34 cellular contexts compared by ENCODE assay signal in genomic region chr2:23767871-23768611, GRCh38.
A peak's percentile ranks its signal among the peaks of the same experiment; 100 is the strongest.
DNase-seq lines count a peak whose midpoint lies in the region; ATAC-seq, FAIRE-seq and TF ChIP-seq lines count a peak whose summit lies in the region.
"Had no signal": no experiment of that assay in that cellular context is flagged by ENCODE, and none has a peak within 500 bp of the region (broad histone marks: within the 10 kb centered on the region; RNA-seq: fewer than 3 reads in every experiment).

No MANE protein-coding gene starts in this region.

- intact Hi-C loops in left colon (cut with DNase I, micrococcal nuclease), result no loop called here

- DNase-seq in CD1c-positive myeloid dendritic cell (ENCODE audit: extremely low spot score), result peak; percentile 52
- DNase-seq in NOMO-1 treated with DMSO at 0.1 percent for 48 hours (lab: John Stamatoyannopoulos, UW; ENCODE audit: unreplicated experiment), result peak; percentile 74
- peak; percentile 70 for DNase-seq in bronchial epithelial cell (ENCODE audit: low read depth)
- no peak for DNase-seq in left colon
- DNase-seq in LoVo (ENCODE audit: low spot score), result no peak
- DNase-seq in AG08396 (ENCODE audit: low spot score), result no peak
- no peak for DNase-seq in GDM1 (lab: John Stamatoyannopoulos, UW)
- DNase-seq in stimulated activated CD4-positive, alpha-beta T cell treated with anti-CD3 and anti-CD28 coated beads, Interleukin-4, amount 100 ng/mL, for 24 hours, result no peak
- DNase-seq: activated B cell treated with CpG ODN at 0.5 μM for 24 hours; activated CD4-positive, alpha-beta T cell treated with anti-CD3 and anti-CD28 coated beads, Interleukin-2, amount 50 U/mL, for 1 hour; activated naive CD4-positive, alpha-beta T cell; activated T-cell treated with anti-CD3 and anti-CD28 coated beads, Interleukin-2, amount 50 U/mL, for 48 hours; adrenal gland; CD4-positive, alpha-beta T cell; cortex of kidney; effector memory CD8-positive, alpha-beta T cell; EL; GM23248; hypothalamus; immature natural killer cell; mesenchymal stem cell; NCI-H1105 treated with DMSO at 0.1 percent for 48 hours; NCI-H2081; NCI-H226; OCI-M1; Right ventricle myocardium superior; stimulated activated CD4-positive, alpha-beta T cell treated with anti-CD3 and anti-CD28 coated beads, Interleukin-2, amount 100 ng/mL, for 48 hours had no signal

- H3K36me3 ChIP-seq in bronchial epithelial cell (ENCODE audit: control insufficient read depth, insufficient read depth, low read length), result no peaks in the 10 kb centered on the region

- FAIRE-seq in bronchial epithelial cell (lab: Jason Lieb, UNC), result no peak
- FAIRE-seq: GM12891, HepG2, urothelium cell line had no signal

- no peak overlapping the region for H3K4me3 ChIP-seq in bronchial epithelial cell (ENCODE audit: low read depth, low read length)
- H3K4me3 ChIP-seq: adrenal gland, cardiac muscle cell, GM23248, right atrium auricular region had no signal

- peak; percentile 12 for ATAC-seq in left colon
- ATAC-seq: effector memory CD8-positive, alpha-beta T cell; HepG2; left lobe of liver; stimulated activated effector memory CD8-positive, alpha-beta T cell treated with anti-CD3 and anti-CD28 coated beads, Interleukin-12 subunit alpha, Interleukin-12 subunit beta, amount 100 ng/mL, for 72 hours had no signal

- H3K27me3 ChIP-seq in bronchial epithelial cell (ENCODE audit: control insufficient read depth, insufficient read depth, low read length), result no peaks in the 10 kb centered on the region
- H3K27me3 ChIP-seq: adrenal gland, cardiac muscle cell, right atrium auricular region had no signal

- TF ChIP-seq CTCF in bronchial epithelial cell (IDR thresholded peaks at IDR 0.05; ENCODE audit: insufficient read depth, low read length, severe bottlenecking), result no peak

Comparison
In these comparisons a context has a peak if more than half of its experiments do, and no peak if none do; other contexts are left out.
1. DNase-seq: peak in CD1c-positive myeloid dendritic cell (single experiment), NOMO-1 treated with DMSO at 0.1 percent for 48 hours (single experiment) and bronchial epithelial cell (single experiment); none in left colon (0 of 2), LoVo (single experiment), AG08396 (single experiment), GDM1 (single experiment) and stimulated activated CD4-positive, alpha-beta T cell treated with anti-CD3 and anti-CD28 coated beads, Interleukin-4, amount 100 ng/mL, for 24 hours (single experiment).